Comparison of ENCODE assay signal across 1 cellular context in the genomic region with DNA sequence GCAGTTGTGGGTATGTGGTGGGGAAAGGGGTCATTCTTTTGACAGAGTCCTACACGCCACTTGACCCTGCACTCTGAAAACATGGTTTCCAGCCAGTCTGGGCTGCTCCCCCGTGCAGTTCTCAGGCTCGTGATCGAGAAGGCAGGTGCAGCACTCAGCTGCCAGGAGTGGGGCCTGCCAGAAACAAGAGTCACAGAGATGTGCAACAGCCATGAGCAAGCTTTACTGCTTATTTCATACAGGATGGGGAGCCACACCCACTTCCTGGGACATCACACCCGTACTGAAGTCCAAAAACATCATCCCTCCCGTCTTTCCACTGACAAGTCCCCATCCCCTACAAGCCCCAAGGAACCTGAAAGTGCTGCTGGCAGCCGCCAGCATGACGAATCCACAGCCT.
TF ChIP-seq lines count a peak whose summit lies in the region.

No MANE protein-coding gene starts in this region.

TF ChIP-seq in GM23338, 12 proteins besides CTCF, POLR2A, EP300 and RAD21 (continued from another document):
- TF ChIP-seq, protein P1, sequence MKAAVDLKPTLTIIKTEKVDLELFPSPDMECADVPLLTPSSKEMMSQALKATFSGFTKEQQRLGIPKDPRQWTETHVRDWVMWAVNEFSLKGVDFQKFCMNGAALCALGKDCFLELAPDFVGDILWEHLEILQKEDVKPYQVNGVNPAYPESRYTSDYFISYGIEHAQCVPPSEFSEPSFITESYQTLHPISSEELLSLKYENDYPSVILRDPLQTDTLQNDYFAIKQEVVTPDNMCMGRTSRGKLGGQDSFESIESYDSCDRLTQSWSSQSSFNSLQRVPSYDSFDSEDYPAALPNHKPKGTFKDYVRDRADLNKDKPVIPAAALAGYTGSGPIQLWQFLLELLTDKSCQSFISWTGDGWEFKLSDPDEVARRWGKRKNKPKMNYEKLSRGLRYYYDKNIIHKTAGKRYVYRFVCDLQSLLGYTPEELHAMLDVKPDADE (IDR thresholded peaks at IDR 0.05) = no peak
- TF ChIP-seq ZNF114 (CRISPR knock-in tag; IDR thresholded peaks at IDR 0.05) = no peak
- no peak for TF ChIP-seq POLR2AphosphoS5 (IDR thresholded peaks at IDR 0.05; ENCODE audit: low read depth)
- TF ChIP-seq EZH2phosphoT487 (IDR thresholded peaks at IDR 0.05; ENCODE audit: unreplicated experiment) = no peak
- TF ChIP-seq CREB1 (CRISPR knock-in tag; IDR thresholded peaks at IDR 0.05; ENCODE audit: low read depth) = no peak
- TF ChIP-seq NANOG (IDR thresholded peaks at IDR 0.05; ENCODE audit: borderline replicate concordance) = no peak
- TF ChIP-seq, protein P2, sequence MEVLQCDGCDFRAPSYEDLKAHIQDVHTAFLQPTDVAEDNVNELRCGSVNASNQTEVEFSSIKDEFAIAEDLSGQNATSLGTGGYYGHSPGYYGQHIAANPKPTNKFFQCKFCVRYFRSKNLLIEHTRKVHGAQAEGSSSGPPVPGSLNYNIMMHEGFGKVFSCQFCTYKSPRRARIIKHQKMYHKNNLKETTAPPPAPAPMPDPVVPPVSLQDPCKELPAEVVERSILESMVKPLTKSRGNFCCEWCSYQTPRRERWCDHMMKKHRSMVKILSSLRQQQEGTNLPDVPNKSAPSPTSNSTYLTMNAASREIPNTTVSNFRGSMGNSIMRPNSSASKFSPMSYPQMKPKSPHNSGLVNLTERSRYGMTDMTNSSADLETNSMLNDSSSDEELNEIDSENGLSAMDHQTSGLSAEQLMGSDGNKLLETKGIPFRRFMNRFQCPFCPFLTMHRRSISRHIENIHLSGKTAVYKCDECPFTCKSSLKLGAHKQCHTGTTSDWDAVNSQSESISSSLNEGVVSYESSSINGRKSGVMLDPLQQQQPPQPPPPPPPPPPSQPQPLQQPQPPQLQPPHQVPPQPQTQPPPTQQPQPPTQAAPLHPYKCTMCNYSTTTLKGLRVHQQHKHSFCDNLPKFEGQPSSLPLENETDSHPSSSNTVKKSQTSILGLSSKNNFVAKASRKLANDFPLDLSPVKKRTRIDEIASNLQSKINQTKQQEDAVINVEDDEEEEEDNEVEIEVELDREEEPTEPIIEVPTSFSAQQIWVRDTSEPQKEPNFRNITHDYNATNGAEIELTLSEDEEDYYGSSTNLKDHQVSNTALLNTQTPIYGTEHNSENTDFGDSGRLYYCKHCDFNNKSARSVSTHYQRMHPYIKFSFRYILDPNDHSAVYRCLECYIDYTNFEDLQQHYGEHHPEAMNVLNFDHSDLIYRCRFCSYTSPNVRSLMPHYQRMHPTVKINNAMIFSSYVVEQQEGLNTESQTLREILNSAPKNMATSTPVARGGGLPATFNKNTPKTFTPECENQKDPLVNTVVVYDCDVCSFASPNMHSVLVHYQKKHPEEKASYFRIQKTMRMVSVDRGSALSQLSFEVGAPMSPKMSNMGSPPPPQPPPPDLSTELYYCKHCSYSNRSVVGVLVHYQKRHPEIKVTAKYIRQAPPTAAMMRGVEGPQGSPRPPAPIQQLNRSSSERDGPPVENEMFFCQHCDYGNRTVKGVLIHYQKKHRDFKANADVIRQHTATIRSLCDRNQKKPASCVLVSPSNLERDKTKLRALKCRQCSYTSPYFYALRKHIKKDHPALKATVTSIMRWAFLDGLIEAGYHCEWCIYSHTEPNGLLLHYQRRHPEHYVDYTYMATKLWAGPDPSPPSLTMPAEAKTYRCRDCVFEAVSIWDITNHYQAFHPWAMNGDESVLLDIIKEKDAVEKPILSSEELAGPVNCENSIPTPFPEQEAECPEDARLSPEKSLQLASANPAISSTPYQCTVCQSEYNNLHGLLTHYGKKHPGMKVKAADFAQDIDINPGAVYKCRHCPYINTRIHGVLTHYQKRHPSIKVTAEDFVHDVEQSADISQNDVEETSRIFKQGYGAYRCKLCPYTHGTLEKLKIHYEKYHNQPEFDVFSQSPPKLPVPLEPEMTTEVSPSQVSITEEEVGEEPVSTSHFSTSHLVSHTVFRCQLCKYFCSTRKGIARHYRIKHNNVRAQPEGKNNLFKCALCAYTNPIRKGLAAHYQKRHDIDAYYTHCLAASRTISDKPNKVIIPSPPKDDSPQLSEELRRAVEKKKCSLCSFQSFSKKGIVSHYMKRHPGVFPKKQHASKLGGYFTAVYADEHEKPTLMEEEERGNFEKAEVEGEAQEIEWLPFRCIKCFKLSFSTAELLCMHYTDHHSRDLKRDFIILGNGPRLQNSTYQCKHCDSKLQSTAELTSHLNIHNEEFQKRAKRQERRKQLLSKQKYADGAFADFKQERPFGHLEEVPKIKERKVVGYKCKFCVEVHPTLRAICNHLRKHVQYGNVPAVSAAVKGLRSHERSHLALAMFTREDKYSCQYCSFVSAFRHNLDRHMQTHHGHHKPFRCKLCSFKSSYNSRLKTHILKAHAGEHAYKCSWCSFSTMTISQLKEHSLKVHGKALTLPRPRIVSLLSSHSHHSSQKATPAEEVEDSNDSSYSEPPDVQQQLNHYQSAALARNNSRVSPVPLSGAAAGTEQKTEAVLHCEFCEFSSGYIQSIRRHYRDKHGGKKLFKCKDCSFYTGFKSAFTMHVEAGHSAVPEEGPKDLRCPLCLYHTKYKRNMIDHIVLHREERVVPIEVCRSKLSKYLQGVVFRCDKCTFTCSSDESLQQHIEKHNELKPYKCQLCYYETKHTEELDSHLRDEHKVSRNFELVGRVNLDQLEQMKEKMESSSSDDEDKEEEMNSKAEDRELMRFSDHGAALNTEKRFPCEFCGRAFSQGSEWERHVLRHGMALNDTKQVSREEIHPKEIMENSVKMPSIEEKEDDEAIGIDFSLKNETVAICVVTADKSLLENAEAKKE (CRISPR knock-in tag; IDR thresholded peaks at IDR 0.05) = no peak
- no peak for TF ChIP-seq ZNF331 (CRISPR knock-in tag; IDR thresholded peaks at IDR 0.05; ENCODE audit: low read depth)
